Comparison of ENCODE assay signal across 8 cellular contexts in the genomic region with DNA sequence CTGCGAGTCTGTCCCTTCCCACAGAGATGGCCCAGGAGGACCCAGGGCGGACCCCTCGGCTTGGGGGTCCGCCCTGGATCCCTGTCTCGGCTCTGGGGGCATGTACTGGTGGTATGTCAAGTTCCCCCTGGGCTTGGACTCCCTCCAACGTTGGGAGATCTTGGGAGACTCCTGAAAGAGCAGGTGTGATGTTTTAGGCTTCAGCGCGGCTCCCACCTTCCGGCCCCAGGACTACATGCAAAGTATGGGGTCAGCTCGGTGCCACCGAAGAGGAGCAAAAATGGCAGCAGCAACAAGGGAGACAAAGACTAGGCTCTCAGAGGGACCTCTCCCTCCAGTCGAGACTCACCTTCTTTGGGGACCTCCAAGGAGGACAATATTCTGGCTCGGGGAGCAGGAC. TPM values are rescaled to one million over a fixed set of nuclear protein-coding genes. Genes with fewer than 3 reads are reported as not detected.
DNase-seq lines count a peak whose midpoint lies in the region; ATAC-seq and TF ChIP-seq lines count a peak whose summit lies in the region.
"Had no signal": no experiment of that assay in that cellular context is flagged by ENCODE, and none has a peak within 500 bp of the region (broad histone marks: within the 10 kb centered on the region; RNA-seq: fewer than 3 reads in every experiment).

No MANE protein-coding gene starts in this region.

- H3K4me3 ChIP-seq in BLaER1 treated with 17β-estradiol and CSF1 and Interleukin-3, amounts not matched to agents 10 nM and 100 nM, result peak overlapping the region; percentile 61 to 88 (median 74); a peak in 19 of 20 replicates
- no peak overlapping the region for H3K4me3 ChIP-seq in WERI-Rb-1 (ENCODE audit: low read depth, low read length)
- H3K4me3 ChIP-seq in mesenchymal stem cell (ENCODE audit: insufficient read depth in 1 of 2, low read depth in 1 of 2, low read length in 2 of 2), result peak overlapping the region in 1 of 2 experiments; percentile 82

- H3K27me3 ChIP-seq in BLaER1 treated with 17β-estradiol and CSF1 and Interleukin-3, amounts not matched to agents 10 nM and 100 nM, result no peaks in the 10 kb centered on the region
- no peaks in the 10 kb centered on the region for H3K27me3 ChIP-seq in WERI-Rb-1 (ENCODE audit: insufficient read depth, low read depth, severe bottlenecking)
- no peaks in the 10 kb centered on the region for H3K27me3 ChIP-seq in mesenchymal stem cell (ENCODE audit: control insufficient read depth in 1 of 2, insufficient read depth in 1 of 2, low read length in 2 of 2)

- H4K91ac ChIP-seq in mesenchymal stem cell (ENCODE audit: low read length), result peak overlapping the region; percentile 95

- 0 out of 22 replicates have a peak, but pooled peaks cover 0 to 3% (median 0%) of the 10 kb centered on the region in 11 experiments for H3K9me3 ChIP-seq in BLaER1 treated with 17β-estradiol and CSF1 and Interleukin-3, amounts not matched to agents 10 nM and 100 nM (replicated peaks in 1 of 11)
- H3K9me3 ChIP-seq in WERI-Rb-1 (ENCODE audit: severe bottlenecking) (no peaks in the 10 kb centered on the region), mesenchymal stem cell (ENCODE audit: control insufficient read depth, low read length) (peaks cover 3% of the 10 kb centered on the region)

- no peak overlapping the region for H2AFZ ChIP-seq in mesenchymal stem cell (ENCODE audit: low read depth, low read length)

- H2BK15ac ChIP-seq in mesenchymal stem cell (ENCODE audit: low read depth, poor library complexity, severe bottlenecking), result no peak overlapping the region

- H3K27ac ChIP-seq in BLaER1 treated with 17β-estradiol and CSF1 and Interleukin-3, amounts not matched to agents 10 nM and 100 nM, result peak overlapping the region in 10 of 11 experiments; percentile 63 to 90 (median 84); a peak in 19 of 22 replicates
- H3K27ac ChIP-seq in WERI-Rb-1 (peak overlapping the region; percentile 81), mesenchymal stem cell (ENCODE audit: low read length, poor library complexity, severe bottlenecking) (no peak overlapping the region)

- no peak overlapping the region for H2BK5ac ChIP-seq in mesenchymal stem cell (ENCODE audit: low read depth, low read length, poor library complexity, severe bottlenecking)

- TF ChIP-seq CTCF in WERI-Rb-1 (IDR thresholded peaks at IDR 0.05; ENCODE audit: low read depth, low read length), result no peak

- H4K8ac ChIP-seq in mesenchymal stem cell (ENCODE audit: low read length), result peak overlapping the region; percentile 94

- DNase-seq in WERI-Rb-1, result no peak
- no peak for DNase-seq in mesenchymal stem cell
- no peak for DNase-seq in NCI-H510A treated with DMSO at 0.1 percent for 48 hours (lab: John Stamatoyannopoulos, UW)
- DNase-seq in CD1c-positive myeloid dendritic cell (ENCODE audit: extremely low spot score), result no peak
- DNase-seq: central memory CD4-positive, alpha-beta T cell; NCI-H1694 treated with DMSO at 0.1 percent for 48 hours had no signal

- H2BK120ac ChIP-seq in mesenchymal stem cell (ENCODE audit: low read depth, low read length), result no peak overlapping the region

- peak overlapping the region; percentile 32 to 92 for H3K4ac ChIP-seq in mesenchymal stem cell (ENCODE audit: low read depth in 1 of 2, low read length in 2 of 2)

- H3K36me3 ChIP-seq in BLaER1 treated with 17β-estradiol and CSF1 and Interleukin-3, amounts not matched to agents 10 nM and 100 nM, result no peaks in the 10 kb centered on the region; a peak in 1 of 22 replicates
- no peaks in the 10 kb centered on the region for H3K36me3 ChIP-seq in WERI-Rb-1
- no peaks in the 10 kb centered on the region for H3K36me3 ChIP-seq in mesenchymal stem cell (ENCODE audit: control insufficient read depth in 1 of 2, insufficient read depth in 2 of 2, low read depth in 1 of 2, low read length in 2 of 2)

- no peaks in the 10 kb centered on the region for H4K20me1 ChIP-seq in BLaER1 treated with 17β-estradiol and CSF1 and Interleukin-3, amounts not matched to agents 10 nM and 100 nM

- H3K79me1 ChIP-seq in mesenchymal stem cell (replicated peaks; ENCODE audit: low read length, poor library complexity, severe bottlenecking), result peaks cover 18% of the 10 kb centered on the region

- no peak overlapping the region for H3K23ac ChIP-seq in mesenchymal stem cell (ENCODE audit: low read length in 2 of 2)

- H3K4me1 ChIP-seq in BLaER1 treated with 17β-estradiol and CSF1 and Interleukin-3, amounts not matched to agents 10 nM and 100 nM, result peaks cover 28 to 50% (median 41%) of the 10 kb centered on the region in 10 experiments
- peaks cover 27% of the 10 kb centered on the region for H3K4me1 ChIP-seq in mesenchymal stem cell (ENCODE audit: control insufficient read depth, insufficient read depth, low read depth, low read length)

- WGBS in mesenchymal stem cell, result 84% methylated on average over 13 of the region's 13 CpGs

- peak overlapping the region in 1 of 2 experiments; percentile 22 for H3K18ac ChIP-seq in mesenchymal stem cell (ENCODE audit: low read depth in 1 of 2, low read length in 2 of 2)

- peak overlapping the region; percentile 43 for H2AK5ac ChIP-seq in mesenchymal stem cell (ENCODE audit: low read length, severe bottlenecking)

- peak overlapping the region in 1 of 2 experiments; percentile 31 for H2BK12ac ChIP-seq in mesenchymal stem cell (ENCODE audit: low read length in 2 of 2)

- peak overlapping the region; percentile 87 to 98 (median 94) for H3K4me2 ChIP-seq in BLaER1 treated with 17β-estradiol and CSF1 and Interleukin-3, amounts not matched to agents 10 nM and 100 nM
- H3K4me2 ChIP-seq in mesenchymal stem cell (ENCODE audit: low read length, poor library complexity, severe bottlenecking), result no peak overlapping the region

- H3K14ac ChIP-seq in mesenchymal stem cell (ENCODE audit: low read length in 2 of 2), result no peak overlapping the region

- H3K9ac ChIP-seq in BLaER1 treated with 17β-estradiol and CSF1 and Interleukin-3, amounts not matched to agents 10 nM and 100 nM, result peak overlapping the region; percentile 79 to 89 (median 83); a peak in 21 of 22 replicates
- peak overlapping the region; percentile 90 for H3K9ac ChIP-seq in mesenchymal stem cell (ENCODE audit: low read length)

- no peak for ATAC-seq in HG03025 (IDR thresholded peaks at IDR 0.05; ENCODE audit: low FRiP score, unreplicated experiment)

RNA-seq across cellular contexts. Expression of gene MAMSTR, which starts 4.2 kb away (rescaled TPM):
- 1.3 TPM for polyA plus RNA-seq in mesenchymal stem cell (2013, experiment 1 of 2)
- polyA plus RNA-seq in mesenchymal stem cell (2013, experiment 2 of 2), result 0.99 TPM

RNA-seq across cellular contexts. Expression of gene FUT2, which starts 19.5 kb away (rescaled TPM):
- polyA plus RNA-seq in mesenchymal stem cell (2013, experiment 1 of 2), result not detected
- polyA plus RNA-seq in mesenchymal stem cell (2013, experiment 2 of 2), result not detected

RNA-seq across cellular contexts. Expression of gene RASIP1, which starts 25.1 kb away (rescaled TPM):
- 0.98 TPM for polyA plus RNA-seq in mesenchymal stem cell (2013, experiment 1 of 2)
- 1.00 TPM for polyA plus RNA-seq in mesenchymal stem cell (2013, experiment 2 of 2)

RNA-seq across cellular contexts. Expression of gene IZUMO1, which starts 31.4 kb away (rescaled TPM):
- not detected for polyA plus RNA-seq in mesenchymal stem cell (2013, experiment 1 of 2)
- polyA plus RNA-seq in mesenchymal stem cell (2013, experiment 2 of 2), result not detected

RNA-seq across cellular contexts. Expression of gene FUT1, which starts 37.2 kb away (rescaled TPM):
- 0.12 TPM for polyA plus RNA-seq in mesenchymal stem cell (2013, experiment 1 of 2)
- 0.10 TPM for polyA plus RNA-seq in mesenchymal stem cell (2013, experiment 2 of 2)
